28 cellular contexts compared by ENCODE assay signal in the genomic region with DNA sequence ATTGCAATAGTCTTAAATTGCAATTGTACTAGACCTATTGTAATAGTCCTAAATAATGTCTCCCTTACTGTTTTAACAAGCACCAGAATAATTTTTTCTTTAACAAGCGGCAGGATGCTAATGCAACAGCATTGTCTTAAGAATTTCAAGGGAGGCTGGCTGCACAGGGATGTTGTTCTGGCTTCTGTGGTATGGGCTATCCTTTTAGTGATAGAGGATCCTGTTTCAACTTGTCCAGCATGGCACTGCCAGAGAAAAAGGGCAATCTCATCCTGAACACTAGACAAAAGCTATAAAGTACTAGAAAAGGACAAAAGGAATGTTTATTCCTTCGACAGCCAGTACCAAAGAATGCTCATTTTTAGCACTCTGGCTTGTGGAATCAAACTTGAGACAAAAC.
"Had no signal": no experiment of that assay in that cellular context is flagged by ENCODE, and none has a peak within 500 bp of the region (broad histone marks: within the 10 kb centered on the region; RNA-seq: fewer than 3 reads in every experiment).

No MANE protein-coding gene starts in this region.

- DNase-seq: hippocampal formation; kidney; left colon; left lung; lower lobe of right lung; naive thymus-derived CD8-positive, alpha-beta T cell; nucleus accumbens; pancreas; posterior cingulate gyrus; retina; right cardiac atrium; sigmoid colon; small intestine; stimulated activated CD4-positive, alpha-beta T cell treated with anti-CD3 and anti-CD28 coated beads, Interleukin-1b, Interleukin-23, amount 100 ng/mL, for 48 hours; stimulated activated CD4-positive, alpha-beta T cell treated with anti-CD3 and anti-CD28 coated beads, Interleukin-2, amount 100 ng/mL, for 48 hours; stimulated activated CD4-positive, alpha-beta T cell treated with anti-CD3 and anti-CD28 coated beads, Interleukin-4, amount 100 ng/mL, for 4 hours; stimulated activated CD8-positive, alpha-beta memory T cell treated with anti-CD3 and anti-CD28 coated beads, Interleukin-4, amount 100 ng/mL, for 48 hours; tibial artery; uterus had no signal

- H3K4me1 Mint-ChIP-seq: naive thymus-derived CD8-positive, alpha-beta T cell; nephron; stimulated activated memory B cell treated with anti-CD40 and anti-IgM and Interleukin-4, amounts not matched to agents 10 μg/mL and 1 μg/mL and 100 μg/mL, for 72 hours had no signal

- H3K36me3 ChIP-seq: left lung, lower lobe of right lung, pancreas, prostate gland, sigmoid colon, suprapubic skin, thoracic aorta, tibial artery, uterus had no signal

- H3K27ac Mint-ChIP-seq: naive thymus-derived CD8-positive, alpha-beta T cell; nephron; stimulated activated memory B cell treated with anti-CD40 and anti-IgM and Interleukin-4, amounts not matched to agents 10 μg/mL and 1 μg/mL and 100 μg/mL, for 72 hours; stimulated activated naive CD8-positive, alpha-beta T cell treated with anti-CD3 and anti-CD28 coated beads, Interleukin-15, Interleukin-2, amounts not matched to agents 100 ng/mL and 50 ng/mL, for 24 hours; type B pancreatic cell had no signal

- H3K9me3 ChIP-seq: lower lobe of right lung, pancreas, prostate gland, sigmoid colon, suprapubic skin, thoracic aorta, tibial artery, uterus had no signal

- H3K27me3 ChIP-seq: left lung, pancreas, sigmoid colon, suprapubic skin, tibial artery, uterus had no signal

- H3K27me3 Mint-ChIP-seq: naive thymus-derived CD8-positive, alpha-beta T cell; stimulated activated memory B cell treated with anti-CD40 and anti-IgM and Interleukin-4, amounts not matched to agents 10 μg/mL and 1 μg/mL and 100 μg/mL, for 72 hours; stimulated activated naive CD8-positive, alpha-beta T cell treated with anti-CD3 and anti-CD28 coated beads, Interleukin-15, Interleukin-2, amounts not matched to agents 100 ng/mL and 50 ng/mL, for 24 hours; type B pancreatic cell had no signal

- H3K4me3 Mint-ChIP-seq: naive thymus-derived CD8-positive, alpha-beta T cell; nephron; neural crest cell; stimulated activated memory B cell treated with anti-CD40 and anti-IgM and Interleukin-4, amounts not matched to agents 10 μg/mL and 1 μg/mL and 100 μg/mL, for 72 hours; stimulated activated naive CD8-positive, alpha-beta T cell treated with anti-CD3 and anti-CD28 coated beads, Interleukin-15, Interleukin-2, amounts not matched to agents 100 ng/mL and 50 ng/mL, for 24 hours; type B pancreatic cell had no signal

- H3K27ac ChIP-seq: left lung, lower lobe of right lung, pancreas, prostate gland, sigmoid colon, suprapubic skin, thoracic aorta, tibial artery, uterus had no signal

- H3K4me3 ChIP-seq: left lung, lower lobe of right lung, pancreas, prostate gland, sigmoid colon, suprapubic skin, thoracic aorta, tibial artery, uterus had no signal

- H3K36me3 Mint-ChIP-seq: naive thymus-derived CD8-positive, alpha-beta T cell; stimulated activated memory B cell treated with anti-CD40 and anti-IgM and Interleukin-4, amounts not matched to agents 10 μg/mL and 1 μg/mL and 100 μg/mL, for 72 hours; type B pancreatic cell had no signal

- FAIRE-seq: islet of Langerhans, kidney, pancreas, small intestine had no signal

- H3K4me1 ChIP-seq: left lung, lower lobe of right lung, pancreas, prostate gland, sigmoid colon, suprapubic skin, tibial artery, uterus had no signal
